32 cellular contexts compared by ENCODE assay signal in the genomic region with DNA sequence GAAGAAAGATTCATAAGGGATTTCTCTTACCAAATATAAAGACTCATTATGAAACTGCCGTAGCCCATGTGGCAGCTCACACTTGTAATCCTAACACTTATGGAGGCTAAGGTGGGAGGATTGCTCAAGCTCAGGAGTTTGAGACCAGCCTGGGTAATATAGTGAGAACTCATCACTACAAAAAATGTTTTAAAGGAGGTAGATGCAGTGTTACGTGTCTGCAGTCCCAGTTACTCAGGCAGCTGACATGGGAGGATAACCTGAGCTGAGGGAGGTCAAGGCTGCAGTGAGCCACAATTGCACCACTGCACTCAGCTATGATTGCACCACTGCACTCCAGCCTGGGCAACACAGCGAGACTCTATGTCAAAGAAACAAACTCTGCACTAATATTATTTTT. TPM values are rescaled to one million over a fixed set of nuclear protein-coding genes. Genes with fewer than 3 reads are reported as not detected.
DNase-seq lines count a peak whose midpoint lies in the region; ATAC-seq and TF ChIP-seq lines count a peak whose summit lies in the region.
"Had no signal": no experiment of that assay in that cellular context is flagged by ENCODE, and none has a peak within 500 bp of the region (broad histone marks: within the 10 kb centered on the region; RNA-seq: fewer than 3 reads in every experiment).

No MANE protein-coding gene starts in this region.

- no peaks in the 10 kb centered on the region for H3K9me3 Mint-ChIP-seq in activated CD8-positive, alpha-beta memory T cell treated with anti-CD3 and anti-CD28 coated beads, Interleukin-2, amount 10 ng/mL, durations not matched to agents 7 days and 5 days (ENCODE audit: low read depth)
- H3K9me3 Mint-ChIP-seq in type B pancreatic cell = no peaks in the 10 kb centered on the region
- no peaks in the 10 kb centered on the region for H3K9me3 Mint-ChIP-seq in activated T-helper 2 cell treated with anti-CD3 and anti-CD28 coated beads, Interferon-gamma antibody, Interleukin-2, Interleukin-4, amounts not matched to agents 10 μg/mL and 5 μg/mL and 100 μg/mL, durations not matched to agents 14 hours and 24 hours and 36 hours
- H3K9me3 Mint-ChIP-seq in effector memory CD8-positive, alpha-beta T cell = no peaks in the 10 kb centered on the region
- H3K9me3 Mint-ChIP-seq: activated naive CD4-positive, alpha-beta T cell treated with anti-CD3 and anti-CD28 coated beads, Interleukin-2, amount 50 U/mL, for 24 hours; activated T-helper 1 cell treated with anti-CD3 and anti-CD28 coated beads, Interleukin-12 subunit alpha, Interleukin-12 subunit beta, Interleukin-2, Interleukin-4 antibody, amounts not matched to agents 30 ng/mL and 10 ng/mL and 1 ng/mL, durations not matched to agents 14 hours and 24 hours and 36 hours; CD8-positive, alpha-beta memory T cell; memory B cell; neural crest cell had no signal

- H3K27ac Mint-ChIP-seq in activated CD8-positive, alpha-beta memory T cell treated with anti-CD3 and anti-CD28 coated beads, Interleukin-2, amount 10 ng/mL, durations not matched to agents 7 days and 5 days = no peak overlapping the region
- H3K27ac Mint-ChIP-seq in type B pancreatic cell = no peak overlapping the region
- H3K27ac Mint-ChIP-seq in activated T-helper 2 cell treated with anti-CD3 and anti-CD28 coated beads, Interferon-gamma antibody, Interleukin-2, Interleukin-4, amounts not matched to agents 10 μg/mL and 5 μg/mL and 100 μg/mL, durations not matched to agents 14 hours and 24 hours and 36 hours = no peak overlapping the region
- no peak overlapping the region for H3K27ac Mint-ChIP-seq in effector memory CD8-positive, alpha-beta T cell
- H3K27ac Mint-ChIP-seq: activated naive CD4-positive, alpha-beta T cell treated with anti-CD3 and anti-CD28 coated beads, Interleukin-2, amount 50 U/mL, for 24 hours; activated T-helper 1 cell treated with anti-CD3 and anti-CD28 coated beads, Interleukin-12 subunit alpha, Interleukin-12 subunit beta, Interleukin-2, Interleukin-4 antibody, amounts not matched to agents 30 ng/mL and 10 ng/mL and 1 ng/mL, durations not matched to agents 14 hours and 24 hours and 36 hours; CD8-positive, alpha-beta memory T cell; memory B cell had no signal

- TF ChIP-seq CTCF in choroid plexus epithelial cell (conservative IDR thresholded peaks at IDR 0.05; ENCODE audit: low read depth, low read length) = no peak
- no peak for TF ChIP-seq CTCF in type B pancreatic cell (conservative IDR thresholded peaks at IDR 0.05)

- peak; percentile 18 for DNase-seq in activated CD8-positive, alpha-beta memory T cell treated with anti-CD3 and anti-CD28 coated beads, Interleukin-2, amount 10 ng/mL, durations not matched to agents 7 days and 5 days
- no peak for DNase-seq in activated CD8-positive, alpha-beta memory T cell treated with anti-CD3 and anti-CD28 coated beads for 24 hours
- peak; percentile 93 for DNase-seq in MV-4-11 (lab: John Stamatoyannopoulos, UW)
- peak; percentile 42 for DNase-seq in choroid plexus epithelial cell (ENCODE audit: low read depth)
- DNase-seq in type B pancreatic cell (ENCODE audit: extremely low spot score, unreplicated experiment) = peak; percentile 1
- DNase-seq in activated T-helper 2 cell treated with anti-CD3 and anti-CD28 coated beads, Interferon-gamma antibody, Interleukin-2, Interleukin-4, amounts not matched to agents 10 μg/mL and 5 μg/mL and 100 μg/mL, durations not matched to agents 14 hours and 24 hours and 36 hours (ENCODE audit: low spot score) = no peak
- DNase-seq in effector memory CD8-positive, alpha-beta T cell = no peak
- no peak for DNase-seq in NCI-H2029 treated with DMSO at 0.1 percent for 48 hours (lab: John Stamatoyannopoulos, UW)
- DNase-seq: CD8-positive, alpha-beta memory T cell; colonic mucosa; DMS 273 treated with DMSO at 0.1 percent for 48 hours; effector CD8-positive, alpha-beta T cell; glutamatergic neuron; H7; KBM-7; NCI-H1417 treated with DMSO at 0.1 percent for 48 hours; NCI-H2081 treated with DMSO at 0.1 percent for 48 hours; NCI-H226; NCI-H526 treated with DMSO at 0.1 percent for 48 hours; NK-92 treated with Interleukin-12 subunit alpha and Interleukin-12 subunit beta, amount 100 ng/mL, for 24 hours; ovary; Peyer's patch; SHP77; stimulated activated naive CD4-positive, alpha-beta T cell; SW 1271; T1000 had no signal

- no peak for ATAC-seq in activated CD8-positive, alpha-beta memory T cell treated with anti-CD3 and anti-CD28 coated beads, Interleukin-2, amount 10 ng/mL, durations not matched to agents 7 days and 5 days
- ATAC-seq in effector memory CD8-positive, alpha-beta T cell (replicated peaks) = no peak

- CTCF ChIA-PET in activated CD8-positive, alpha-beta memory T cell treated with anti-CD3 and anti-CD28 coated beads, Interleukin-2, amount 10 ng/mL, durations not matched to agents 7 days and 5 days (lab: Charles Lee) = no interaction called here

- no peaks in the 10 kb centered on the region for H3K27me3 Mint-ChIP-seq in activated CD8-positive, alpha-beta memory T cell treated with anti-CD3 and anti-CD28 coated beads, Interleukin-2, amount 10 ng/mL, durations not matched to agents 7 days and 5 days
- H3K27me3 Mint-ChIP-seq in type B pancreatic cell = no peaks in the 10 kb centered on the region
- no peaks in the 10 kb centered on the region for H3K27me3 Mint-ChIP-seq in activated T-helper 2 cell treated with anti-CD3 and anti-CD28 coated beads, Interferon-gamma antibody, Interleukin-2, Interleukin-4, amounts not matched to agents 10 μg/mL and 5 μg/mL and 100 μg/mL, durations not matched to agents 14 hours and 24 hours and 36 hours (ENCODE audit: low read depth)
- H3K27me3 Mint-ChIP-seq in effector memory CD8-positive, alpha-beta T cell = no peaks in the 10 kb centered on the region
- H3K27me3 Mint-ChIP-seq: activated naive CD4-positive, alpha-beta T cell treated with anti-CD3 and anti-CD28 coated beads, Interleukin-2, amount 50 U/mL, for 24 hours; CD8-positive, alpha-beta memory T cell; memory B cell had no signal

- intact Hi-C loops in activated T-helper 2 cell treated with anti-CD3 and anti-CD28 coated beads, Interferon-gamma antibody, Interleukin-2, Interleukin-4, amounts not matched to agents 10 μg/mL and 5 μg/mL and 100 μg/mL, durations not matched to agents 14 hours and 24 hours and 36 hours (cut with micrococcal nuclease) = no loop called here

- peaks cover 3% of the 10 kb centered on the region for H3K4me1 Mint-ChIP-seq in activated CD8-positive, alpha-beta memory T cell treated with anti-CD3 and anti-CD28 coated beads, Interleukin-2, amount 10 ng/mL, durations not matched to agents 7 days and 5 days
- no peaks in the 10 kb centered on the region for H3K4me1 Mint-ChIP-seq in type B pancreatic cell (ENCODE audit: unreplicated experiment)
- H3K4me1 Mint-ChIP-seq in activated T-helper 2 cell treated with anti-CD3 and anti-CD28 coated beads, Interferon-gamma antibody, Interleukin-2, Interleukin-4, amounts not matched to agents 10 μg/mL and 5 μg/mL and 100 μg/mL, durations not matched to agents 14 hours and 24 hours and 36 hours (ENCODE audit: low read depth) = no peaks in the 10 kb centered on the region
- no peaks in the 10 kb centered on the region for H3K4me1 Mint-ChIP-seq in effector memory CD8-positive, alpha-beta T cell (ENCODE audit: low read depth in 2 of 2)
- H3K4me1 Mint-ChIP-seq: activated naive CD4-positive, alpha-beta T cell treated with anti-CD3 and anti-CD28 coated beads, Interleukin-2, amount 50 U/mL, for 24 hours; memory B cell; neural crest cell had no signal

- H3K4me3 ChIP-seq in choroid plexus epithelial cell (ENCODE audit: low read depth, low read length) = no peak overlapping the region
- H3K4me3 ChIP-seq: cardiac muscle cell, colonic mucosa, ovary, Peyer's patch, suprapubic skin had no signal

- H3K36me3 Mint-ChIP-seq in activated CD8-positive, alpha-beta memory T cell treated with anti-CD3 and anti-CD28 coated beads, Interleukin-2, amount 10 ng/mL, durations not matched to agents 7 days and 5 days = peaks cover 20% of the 10 kb centered on the region
- peaks cover 8% of the 10 kb centered on the region for H3K36me3 Mint-ChIP-seq in type B pancreatic cell
- H3K36me3 Mint-ChIP-seq in activated T-helper 2 cell treated with anti-CD3 and anti-CD28 coated beads, Interferon-gamma antibody, Interleukin-2, Interleukin-4, amounts not matched to agents 10 μg/mL and 5 μg/mL and 100 μg/mL, durations not matched to agents 14 hours and 24 hours and 36 hours (ENCODE audit: low read depth) = peaks cover 23% of the 10 kb centered on the region
- peaks cover 72% of the 10 kb centered on the region for H3K36me3 Mint-ChIP-seq in effector memory CD8-positive, alpha-beta T cell (ENCODE audit: insufficient read depth)

- no peak overlapping the region for H3K4me3 Mint-ChIP-seq in activated CD8-positive, alpha-beta memory T cell treated with anti-CD3 and anti-CD28 coated beads, Interleukin-2, amount 10 ng/mL, durations not matched to agents 7 days and 5 days
- H3K4me3 Mint-ChIP-seq in type B pancreatic cell = no peak overlapping the region
- no peak overlapping the region for H3K4me3 Mint-ChIP-seq in activated T-helper 2 cell treated with anti-CD3 and anti-CD28 coated beads, Interferon-gamma antibody, Interleukin-2, Interleukin-4, amounts not matched to agents 10 μg/mL and 5 μg/mL and 100 μg/mL, durations not matched to agents 14 hours and 24 hours and 36 hours (ENCODE audit: low read depth)
- no peak overlapping the region for H3K4me3 Mint-ChIP-seq in effector memory CD8-positive, alpha-beta T cell
- H3K4me3 Mint-ChIP-seq: activated naive CD4-positive, alpha-beta T cell treated with anti-CD3 and anti-CD28 coated beads, Interleukin-2, amount 50 U/mL, for 24 hours; activated T-helper 1 cell treated with anti-CD3 and anti-CD28 coated beads, Interleukin-12 subunit alpha, Interleukin-12 subunit beta, Interleukin-2, Interleukin-4 antibody, amounts not matched to agents 30 ng/mL and 10 ng/mL and 1 ng/mL, durations not matched to agents 14 hours and 24 hours and 36 hours; CD8-positive, alpha-beta memory T cell; memory B cell; neural crest cell had no signal

RNA-seq across cellular contexts. Expression of a gene that starts 18.1 kb away (rescaled TPM):
- total RNA-seq in activated CD8-positive, alpha-beta memory T cell treated with anti-CD3 and anti-CD28 coated beads, Interleukin-2, amount 10 ng/mL, durations not matched to agents 7 days and 5 days = 10 to 100 TPM; 53.3 to 60.2 TPM
- 10.7 and 27.6 TPM in 2 replicates for total RNA-seq in type B pancreatic cell (ENCODE audit: low replicate concordance)
- total RNA-seq in activated T-helper 2 cell treated with anti-CD3 and anti-CD28 coated beads, Interferon-gamma antibody, Interleukin-2, Interleukin-4, amounts not matched to agents 10 μg/mL and 5 μg/mL and 100 μg/mL, durations not matched to agents 14 hours and 24 hours and 36 hours = 51.6 and 54.3 TPM in 2 replicates

RNA-seq across cellular contexts. Expression of a gene that starts 37.4 kb away (rescaled TPM):
- 10 to 100 TPM; 17.9 to 18.8 TPM for total RNA-seq in activated CD8-positive, alpha-beta memory T cell treated with anti-CD3 and anti-CD28 coated beads, Interleukin-2, amount 10 ng/mL, durations not matched to agents 7 days and 5 days
- 26.1 and 28.6 TPM in 2 replicates for total RNA-seq in type B pancreatic cell (ENCODE audit: low replicate concordance)
- total RNA-seq in activated T-helper 2 cell treated with anti-CD3 and anti-CD28 coated beads, Interferon-gamma antibody, Interleukin-2, Interleukin-4, amounts not matched to agents 10 μg/mL and 5 μg/mL and 100 μg/mL, durations not matched to agents 14 hours and 24 hours and 36 hours = 14.3 and 19.0 TPM in 2 replicates

Comparison
In these comparisons a context has a peak if more than half of its experiments do, and no peak if none do; other contexts are left out.
1. DNase-seq: peak in activated CD8-positive, alpha-beta memory T cell treated with anti-CD3 and anti-CD28 coated beads, Interleukin-2, amount 10 ng/mL, durations not matched to agents 7 days and 5 days (single experiment), MV-4-11 (single experiment), choroid plexus epithelial cell (single experiment) and type B pancreatic cell (single experiment); none in activated CD8-positive, alpha-beta memory T cell treated with anti-CD3 and anti-CD28 coated beads for 24 hours (single experiment), activated T-helper 2 cell treated with anti-CD3 and anti-CD28 coated beads, Interferon-gamma antibody, Interleukin-2, Interleukin-4, amounts not matched to agents 10 μg/mL and 5 μg/mL and 100 μg/mL, durations not matched to agents 14 hours and 24 hours and 36 hours (single experiment), effector memory CD8-positive, alpha-beta T cell (0 of 3) and NCI-H2029 treated with DMSO at 0.1 percent for 48 hours (single experiment).